8 cellular contexts compared by ENCODE assay signal in the genomic region with DNA sequence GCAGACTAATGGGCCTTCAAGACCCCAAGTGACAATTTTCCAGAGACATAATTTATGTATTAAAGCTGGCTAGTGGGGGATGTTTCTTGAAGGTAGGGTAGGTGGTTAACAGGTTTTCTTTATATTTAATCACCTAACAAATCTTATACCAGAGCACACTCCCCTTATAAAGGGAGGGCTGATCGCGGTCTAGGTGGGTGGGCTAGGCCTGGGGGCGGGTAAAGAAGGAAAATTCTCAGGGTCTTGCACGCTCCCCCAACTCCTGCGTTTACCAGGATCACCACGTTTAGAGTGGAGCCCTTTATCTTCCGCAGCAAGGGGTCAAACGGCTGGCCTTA. TPM values are rescaled to one million over a fixed set of nuclear protein-coding genes. Genes with fewer than 3 reads are reported as not detected.
DNase-seq lines count a peak whose midpoint lies in the region; ATAC-seq, FAIRE-seq and TF ChIP-seq lines count a peak whose summit lies in the region.

No MANE protein-coding gene starts in this region.

- no peaks in the 10 kb centered on the region for H3K9me1 ChIP-seq in K562 (ENCODE audit: control insufficient read depth, insufficient read depth, low read length)

- BruUV-seq in K562 (replicated peaks; lab: Mats Ljungman, UMichigan): no TSS peak

- H3K27me3 ChIP-seq in cardiac muscle cell: no peaks in the 10 kb centered on the region
- H3K27me3 ChIP-seq in K562 (ENCODE audit: control insufficient read depth in 2 of 2, insufficient read depth in 2 of 2, low read length in 2 of 2): no peaks in the 10 kb centered on the region
- H3K27me3 ChIP-seq in vagina: no peaks in the 10 kb centered on the region

- TF ChIP-seq EP300 in K562 (IDR thresholded peaks at IDR 0.05; ENCODE audit: low read length): no peak

- DNase-seq in cardiac muscle cell (ENCODE audit: low read depth in 1 of 2, low spot score in 1 of 2) (no peak), cardiac septum (ENCODE audit: low spot score) (no peak), K562 (ENCODE audit: extremely low read depth in 1 of 4, low spot score in 3 of 4) (no peak), memory B cell (ENCODE audit: low spot score in 2 of 2) (no peak), vagina (ENCODE audit: extremely low spot score in 2 of 2) (no peak), NCI-H524 (lab: John Stamatoyannopoulos, UW) (no peak), HEK293T (ENCODE audit: extremely low spot score) (no peak)

- H3K9me3 ChIP-seq in cardiac muscle cell (ENCODE audit: low read depth) (no peaks in the 10 kb centered on the region), K562 (replicated peaks; ENCODE audit: control insufficient read depth, insufficient read depth, low read depth, low read length) (peaks cover 5% of the 10 kb centered on the region; the same call in 1 of the 2 replicates), vagina (no peaks in the 10 kb centered on the region)

- FAIRE-seq in K562 (lab: Jason Lieb, UNC): no peak

- TF ChIP-seq RAD21 in K562 (CRISPR knock-in tag; conservative IDR thresholded peaks at IDR 0.05 in 1 of 2, IDR thresholded peaks at IDR 0.05 in 1 of 2): no peak

- H3K4me2 ChIP-seq in K562 (ENCODE audit: insufficient read depth, low read length): peak overlapping the region; percentile 73

- peak overlapping the region; percentile 34 for H3K4me3 ChIP-seq in cardiac muscle cell
- H3K4me3 ChIP-seq in K562: peak overlapping the region; percentile 29
- H3K4me3 ChIP-seq in vagina: peak overlapping the region; percentile 43 to 44

- no peaks in the 10 kb centered on the region for H3K4me1 ChIP-seq in cardiac muscle cell (ENCODE audit: low read depth)
- H3K4me1 ChIP-seq in K562 (replicated peaks in 1 of 2; ENCODE audit: control insufficient read depth in 2 of 2, insufficient read depth in 2 of 2, low read length in 2 of 2): peaks cover 0 to 23% of the 10 kb centered on the region in 2 experiments; a peak in 3 of 5 replicates
- H3K4me1 ChIP-seq in vagina: peaks cover 14% of the 10 kb centered on the region

- H3K4me3 Mint-ChIP-seq in memory B cell: peak overlapping the region; percentile 89

- intact Hi-C loops in cardiac septum (cut with DNase I) (no loop called here), K562 (cut with micrococcal nuclease) (no loop called here), vagina (cut with DNase I) (no loop called here)

- peaks cover 18% of the 10 kb centered on the region for H3K4me1 Mint-ChIP-seq in memory B cell

- no peak for TF ChIP-seq CTCF in cardiac muscle cell (IDR thresholded peaks at IDR 0.05; ENCODE audit: low read depth, low read length)
- TF ChIP-seq CTCF in K562 (IDR thresholded peaks at IDR 0.05 in 2 of 3, conservative IDR thresholded peaks at IDR 0.05 in 1 of 3; ENCODE audit: insufficient read depth in 2 of 3, low read depth in 1 of 3, low read length in 3 of 3): no peak
- no peak for TF ChIP-seq CTCF in vagina (IDR thresholded peaks at IDR 0.05)

- in situ Hi-C loops in K562 (cut with MboI): no loop called here

- CTCF ChIA-PET in K562 (lab: Yijun Ruan, JAX; ENCODE audit: low intra/inter-chr PET ratio) (no interaction called here), HEK293T (lab: Yijun Ruan, JAX) (no interaction called here)

- H3K27ac ChIP-seq in cardiac muscle cell: peak overlapping the region; percentile 9
- peak overlapping the region; percentile 33; the same call in 2 of the 3 replicates for H3K27ac ChIP-seq in K562 (ENCODE audit: extremely low read depth, low read depth, low read length)
- H3K27ac ChIP-seq in vagina: no peak overlapping the region

- no peaks in the 10 kb centered on the region for H3K79me2 ChIP-seq in K562 (ENCODE audit: control insufficient read depth, insufficient read depth, low read length)

- TF ChIP-seq POLR2A in K562 (conservative IDR thresholded peaks at IDR 0.05) (no peak), vagina (IDR thresholded peaks at IDR 0.05) (no peak)

- H3K36me3 ChIP-seq in cardiac muscle cell (no peaks in the 10 kb centered on the region), K562 (ENCODE audit: control insufficient read depth, insufficient read depth, low read length) (no peaks in the 10 kb centered on the region), vagina (no peaks in the 10 kb centered on the region)

- no peaks in the 10 kb centered on the region for H3K9me3 Mint-ChIP-seq in memory B cell

- peak overlapping the region; percentile 10 for H3K27ac Mint-ChIP-seq in memory B cell

- ATAC-seq in K562: no peak
- ATAC-seq in memory B cell (ENCODE audit: low read depth): peak; percentile 6
- ATAC-seq in GM18868 (IDR thresholded peaks at IDR 0.05; ENCODE audit: unreplicated experiment): no peak

- H2AFZ ChIP-seq in K562 (ENCODE audit: low read depth, low read length): peak overlapping the region; percentile 85

- H3K36me3 Mint-ChIP-seq in memory B cell: no peaks in the 10 kb centered on the region

- H4K20me1 ChIP-seq in K562 (replicated peaks; ENCODE audit: control insufficient read depth, insufficient read depth, low read length): no peaks in the 10 kb centered on the region

- no peaks in the 10 kb centered on the region for H3K27me3 Mint-ChIP-seq in memory B cell

- 14% methylated on average over 7 of the region's 8 CpGs for WGBS in K562 (ENCODE audit: insufficient coverage, low coverage, missing lambda C conversion rate)

- POLR2A ChIA-PET in K562 (lab: Yijun Ruan, JAX): interaction anchor here (0.7 kb wide), 2 partner anchors 16 to 41 kb away, joined by 3 read pairs; partner anchors contain the start of gene CFAP53
- POLR2A ChIA-PET in HEK293T (lab: Yijun Ruan, JAX): interaction anchor here (0.8 to 1.0 kb wide), 2 partner anchors 26 to 67 kb away, joined by 3 to 4 read pairs; partner anchors contain the start of gene MBD1

- peak overlapping the region in 1 of 2 experiments; percentile 65; a peak in 1 of 4 replicates for H3K9ac ChIP-seq in K562 (ENCODE audit: insufficient read depth in 1 of 2, low read depth in 2 of 2, low read length in 2 of 2)

RNA-seq across cellular contexts. Expression of gene CXXC1, which starts 19.9 kb away (rescaled TPM):
- total RNA-seq in cardiac muscle cell (72.3 and 89.1 TPM in 2 replicates), cardiac septum (33.5 TPM), K562 (2014; rRNA removed) (43.3 and 46.4 TPM in 2 replicates), K562 (2014; rRNA removed; fragmentation: Illumina TruSeq; extraction: Trizol) (23.1 and 26.3 TPM in 2 replicates), K562 (2015; rRNA removed; fragmentation: Illumina TruSeq; extraction: Trizol) (34.1 and 36.4 TPM in 2 replicates), K562 (2021) (59.1 and 81.0 TPM in 2 replicates), vagina (78.6 TPM)
- polyA plus RNA-seq in cardiac muscle cell (91.4 and 95.6 TPM in 2 replicates), K562 (2011; rRNA removed) (31.2 and 52.9 TPM in 2 replicates), K562 (2014; fragmentation: Illumina TruSeq; extraction: Trizol) (40.3 and 51.2 TPM in 2 replicates), K562 (2014; fragmentation: Nextera tagmentation; extraction: Ambion mirVana) (1 to 10 TPM; 3.4 to 7.4 TPM), K562 (2014; rRNA removed) (59.1 and 84.5 TPM in 2 replicates)
- 157 and 311 TPM in 2 replicates for total RNA-seq in K562 (2011; cell fraction: chromatin; rRNA removed; ENCODE audit: low replicate concordance)
- total RNA-seq in K562 (2011; cell fraction: nucleolus; rRNA removed): 176 and 189 TPM in 2 replicates
- 138 and 156 TPM in 2 replicates for total RNA-seq in K562 (2011; cell fraction: nucleoplasm; rRNA removed)
- 63.8 and 103 TPM in 2 replicates for polyA plus RNA-seq in K562 (2011; cell fraction: cytosol; rRNA removed)
- 461 and 501 TPM in 2 replicates for polyA plus RNA-seq in K562 (2011; cell fraction: nucleus; rRNA removed)
- polyA plus RNA-seq in K562 (2012): 69.9 and 70.3 TPM in 2 replicates
- 17.5 and 20.7 TPM in 2 replicates for polyA minus RNA-seq in K562 (2011; rRNA and poly(A)+ RNA removed)
- 17.8 and 22.5 TPM in 2 replicates for polyA minus RNA-seq in K562 (2011; cell fraction: cytosol; rRNA and poly(A)+ RNA removed)
- 37.6 and 42.1 TPM in 2 replicates for polyA minus RNA-seq in K562 (2011; cell fraction: nucleus; rRNA and poly(A)+ RNA removed)

RNA-seq across cellular contexts. Expression of gene MBD1, which starts 26.0 kb away (rescaled TPM):
- total RNA-seq in cardiac muscle cell (113 and 167 TPM in 2 replicates), cardiac septum (54.4 TPM), K562 (2014; rRNA removed) (44.5 and 46.7 TPM in 2 replicates), K562 (2014; rRNA removed; fragmentation: Illumina TruSeq; extraction: Trizol) (14.8 and 16.4 TPM in 2 replicates), K562 (2015; rRNA removed; fragmentation: Illumina TruSeq; extraction: Trizol) (31.7 and 32.8 TPM in 2 replicates), K562 (2021) (59.7 and 60.9 TPM in 2 replicates), vagina (85.7 TPM)
- polyA plus RNA-seq in cardiac muscle cell (78.9 and 79.7 TPM in 2 replicates), K562 (2011; rRNA removed) (32.3 and 38.1 TPM in 2 replicates), K562 (2014; fragmentation: Illumina TruSeq; extraction: Trizol) (26.1 and 37.4 TPM in 2 replicates), K562 (2014; fragmentation: Nextera tagmentation; extraction: Ambion mirVana) (1 to 10 TPM; 3.0 to 3.6 TPM), K562 (2014; rRNA removed) (47.2 and 49.3 TPM in 2 replicates)
- total RNA-seq in K562 (2011; cell fraction: chromatin; rRNA removed; ENCODE audit: low replicate concordance): 124 and 196 TPM in 2 replicates
- total RNA-seq in K562 (2011; cell fraction: nucleolus; rRNA removed): 127 and 147 TPM in 2 replicates
- total RNA-seq in K562 (2011; cell fraction: nucleoplasm; rRNA removed): 103 and 106 TPM in 2 replicates
- 28.5 and 44.3 TPM in 2 replicates for polyA plus RNA-seq in K562 (2011; cell fraction: cytosol; rRNA removed)
- 169 and 222 TPM in 2 replicates for polyA plus RNA-seq in K562 (2011; cell fraction: nucleus; rRNA removed)
- 32.7 and 37.7 TPM in 2 replicates for polyA plus RNA-seq in K562 (2012)
- polyA minus RNA-seq in K562 (2011; rRNA and poly(A)+ RNA removed): 23.8 and 26.4 TPM in 2 replicates
- 18.7 and 25.3 TPM in 2 replicates for polyA minus RNA-seq in K562 (2011; cell fraction: cytosol; rRNA and poly(A)+ RNA removed)
- polyA minus RNA-seq in K562 (2011; cell fraction: nucleus; rRNA and poly(A)+ RNA removed): 76.1 and 92.1 TPM in 2 replicates

RNA-seq across cellular contexts. Expression of gene CFAP53, which starts 41.1 kb away (rescaled TPM):
- total RNA-seq in cardiac muscle cell (0.56 and 3.9 TPM in 2 replicates), cardiac septum (0.48 TPM), K562 (2014; rRNA removed) (0.50 and 0.94 TPM in 2 replicates), K562 (2014; rRNA removed; fragmentation: Illumina TruSeq; extraction: Trizol) (1.1 and 1.2 TPM in 2 replicates), K562 (2015; rRNA removed; fragmentation: Illumina TruSeq; extraction: Trizol) (1.2 and 1.6 TPM in 2 replicates), K562 (2021) (0.60 and 0.87 TPM in 2 replicates), vagina (not detected)
- polyA plus RNA-seq in cardiac muscle cell (1.0 and 1.6 TPM in 2 replicates), K562 (2011; rRNA removed) (1.4 and 2.2 TPM in 2 replicates), K562 (2014; fragmentation: Illumina TruSeq; extraction: Trizol) (1.1 and 1.6 TPM in 2 replicates), K562 (2014; fragmentation: Nextera tagmentation; extraction: Ambion mirVana) (under 1 TPM; 0.21 to 0.23 TPM), K562 (2014; rRNA removed) (1.9 TPM in 2 replicates)
- 4.0 and 14.5 TPM in 2 replicates for total RNA-seq in K562 (2011; cell fraction: chromatin; rRNA removed; ENCODE audit: low replicate concordance)
- total RNA-seq in K562 (2011; cell fraction: nucleolus; rRNA removed): 1.5 and 2.2 TPM in 2 replicates
- total RNA-seq in K562 (2011; cell fraction: nucleoplasm; rRNA removed): 2.4 and 3.8 TPM in 2 replicates
- 0.09 and 0.63 TPM in 2 replicates for polyA plus RNA-seq in K562 (2011; cell fraction: cytosol; rRNA removed)
- 4.1 and 5.0 TPM in 2 replicates for polyA plus RNA-seq in K562 (2011; cell fraction: nucleus; rRNA removed)
- polyA plus RNA-seq in K562 (2012): 1.2 and 2.6 TPM in 2 replicates
- polyA minus RNA-seq in K562 (2011; rRNA and poly(A)+ RNA removed): 1.3 and 1.9 TPM in 2 replicates
- polyA minus RNA-seq in K562 (2011; cell fraction: cytosol; rRNA and poly(A)+ RNA removed): not detected in 2 replicates
- 1.2 and 1.3 TPM in 2 replicates for polyA minus RNA-seq in K562 (2011; cell fraction: nucleus; rRNA and poly(A)+ RNA removed)
